2 cellular contexts compared by ENCODE assay signal in genomic region chr14:23929822-23930294, GRCh38.
TF ChIP-seq lines count a peak whose summit lies in the region.

No MANE protein-coding gene starts in this region.

TF ChIP-seq in GM23338, 12 proteins besides CTCF, POLR2A, EP300 and RAD21:
- no peak for TF ChIP-seq ZNF331 (CRISPR knock-in tag; IDR thresholded peaks at IDR 0.05; ENCODE audit: low read depth)

TF ChIP-seq in HepG2, 621 proteins besides CTCF, POLR2A, EP300 and RAD21 (continues in another document):
- TF ChIP-seq KDM2A (CRISPR knock-in tag; IDR thresholded peaks at IDR 0.05; ENCODE audit: borderline replicate concordance, low read depth) (peak; percentile 74), ZNF501 (CRISPR knock-in tag; IDR thresholded peaks at IDR 0.05) (peak; percentile 48; the same call in 1 of the 2 replicates), TEF (CRISPR knock-in tag; IDR thresholded peaks at IDR 0.05) (0 out of 2 replicates have a peak, but pooled peaks have one; percentile 21), RNF2 (conservative IDR thresholded peaks at IDR 0.05; ENCODE audit: low read depth) (no peak), ZFYVE20 (CRISPR knock-in tag; IDR thresholded peaks at IDR 0.05; ENCODE audit: borderline replicate concordance, low read depth) (no peak), EHMT2 (IDR thresholded peaks at IDR 0.05; ENCODE audit: borderline replicate concordance, low read depth, low read length) (no peak), ZNF703 (CRISPR knock-in tag; IDR thresholded peaks at IDR 0.05; ENCODE audit: borderline replicate concordance) (no peak), BCLAF1 (IDR thresholded peaks at IDR 0.05) (no peak), ZNF136 (CRISPR knock-in tag; IDR thresholded peaks at IDR 0.05; ENCODE audit: low read depth) (no peak), CEBPG (CRISPR knock-in tag; IDR thresholded peaks at IDR 0.05) (peak; percentile 52; the same call in 1 of the 2 replicates), ZNF850 (CRISPR knock-in tag; conservative IDR thresholded peaks at IDR 0.05) (no peak), ZNF207 (IDR thresholded peaks at IDR 0.05; ENCODE audit: borderline replicate concordance) (no peak), NFE2L2 (IDR thresholded peaks at IDR 0.05; ENCODE audit: low read length) (0 out of 2 replicates have a peak, but pooled peaks have one; percentile 21), KDM6A (CRISPR knock-in tag; IDR thresholded peaks at IDR 0.05; ENCODE audit: low read depth) (no peak), TRIM24 (CRISPR knock-in tag; IDR thresholded peaks at IDR 0.05) (no peak), KAT8 (CRISPR knock-in tag; IDR thresholded peaks at IDR 0.05) (no peak), ZNF333 (CRISPR knock-in tag; IDR thresholded peaks at IDR 0.05; ENCODE audit: borderline replicate concordance) (no peak), ZNF614 (CRISPR knock-in tag; IDR thresholded peaks at IDR 0.05; ENCODE audit: borderline replicate concordance) (peak; percentile 62; the same call in 1 of the 2 replicates), ZFP36 (IDR thresholded peaks at IDR 0.05; ENCODE audit: borderline replicate concordance, low read depth, low read length, partially characterized antibody) (no peak), ATF7-NPFF (CRISPR knock-in tag; IDR thresholded peaks at IDR 0.05; ENCODE audit: low read depth) (no peak), MED1 (CRISPR knock-in tag; IDR thresholded peaks at IDR 0.05) (peak; percentile 24; the same call in 1 of the 2 replicates), ZNF567 (CRISPR knock-in tag; IDR thresholded peaks at IDR 0.05; ENCODE audit: borderline replicate concordance) (0 out of 2 replicates have a peak, but pooled peaks have one; percentile 49), HNF4G (IDR thresholded peaks at IDR 0.05; ENCODE audit: borderline replicate concordance, low read depth, low read length) (no peak), HNF4G (CRISPR knock-in tag; IDR thresholded peaks at IDR 0.05; ENCODE audit: borderline replicate concordance, low read depth) (no peak), DR1 (CRISPR knock-in tag; IDR thresholded peaks at IDR 0.05) (no peak), CBX2 (IDR thresholded peaks at IDR 0.05; ENCODE audit: low read depth, low read length) (no peak), CBX2 (CRISPR knock-in tag; IDR thresholded peaks at IDR 0.05; ENCODE audit: low read depth) (no peak), ZSCAN31 (CRISPR knock-in tag; IDR thresholded peaks at IDR 0.05; ENCODE audit: low read depth) (no peak), SP5 (CRISPR knock-in tag; IDR thresholded peaks at IDR 0.05; ENCODE audit: borderline replicate concordance, low read depth) (peak; percentile 21; the same call in 1 of the 2 replicates), ZFP82 (CRISPR knock-in tag; IDR thresholded peaks at IDR 0.05; ENCODE audit: borderline replicate concordance) (no peak), ZNF761 (CRISPR knock-in tag; conservative IDR thresholded peaks at IDR 0.05) (no peak), THYN1 (CRISPR knock-in tag; IDR thresholded peaks at IDR 0.05; ENCODE audit: borderline replicate concordance, low read depth) (no peak), DNMT3B (CRISPR knock-in tag; conservative IDR thresholded peaks at IDR 0.05) (peak; percentile 78), SMARCC2 (IDR thresholded peaks at IDR 0.05) (no peak), GTF2F1 (IDR thresholded peaks at IDR 0.05; ENCODE audit: low read length) (no peak; the same call in 1 of the 2 replicates), ZFP62 (CRISPR knock-in tag; IDR thresholded peaks at IDR 0.05) (no peak), ZSCAN5A (CRISPR knock-in tag; IDR thresholded peaks at IDR 0.05; ENCODE audit: borderline replicate concordance) (no peak), ZNF280B (CRISPR knock-in tag; IDR thresholded peaks at IDR 0.05; ENCODE audit: borderline replicate concordance) (no peak), CBFB (CRISPR knock-in tag; IDR thresholded peaks at IDR 0.05) (no peak), PAF1 (CRISPR knock-in tag; IDR thresholded peaks at IDR 0.05) (no peak)
- TF ChIP-seq, protein P1, sequence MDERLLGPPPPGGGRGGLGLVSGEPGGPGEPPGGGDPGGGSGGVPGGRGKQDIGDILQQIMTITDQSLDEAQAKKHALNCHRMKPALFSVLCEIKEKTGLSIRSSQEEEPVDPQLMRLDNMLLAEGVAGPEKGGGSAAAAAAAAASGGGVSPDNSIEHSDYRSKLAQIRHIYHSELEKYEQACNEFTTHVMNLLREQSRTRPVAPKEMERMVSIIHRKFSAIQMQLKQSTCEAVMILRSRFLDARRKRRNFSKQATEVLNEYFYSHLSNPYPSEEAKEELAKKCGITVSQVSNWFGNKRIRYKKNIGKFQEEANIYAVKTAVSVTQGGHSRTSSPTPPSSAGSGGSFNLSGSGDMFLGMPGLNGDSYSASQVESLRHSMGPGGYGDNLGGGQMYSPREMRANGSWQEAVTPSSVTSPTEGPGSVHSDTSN (CRISPR knock-in tag; IDR thresholded peaks at IDR 0.05), result no peak
- TF ChIP-seq, protein P2, sequence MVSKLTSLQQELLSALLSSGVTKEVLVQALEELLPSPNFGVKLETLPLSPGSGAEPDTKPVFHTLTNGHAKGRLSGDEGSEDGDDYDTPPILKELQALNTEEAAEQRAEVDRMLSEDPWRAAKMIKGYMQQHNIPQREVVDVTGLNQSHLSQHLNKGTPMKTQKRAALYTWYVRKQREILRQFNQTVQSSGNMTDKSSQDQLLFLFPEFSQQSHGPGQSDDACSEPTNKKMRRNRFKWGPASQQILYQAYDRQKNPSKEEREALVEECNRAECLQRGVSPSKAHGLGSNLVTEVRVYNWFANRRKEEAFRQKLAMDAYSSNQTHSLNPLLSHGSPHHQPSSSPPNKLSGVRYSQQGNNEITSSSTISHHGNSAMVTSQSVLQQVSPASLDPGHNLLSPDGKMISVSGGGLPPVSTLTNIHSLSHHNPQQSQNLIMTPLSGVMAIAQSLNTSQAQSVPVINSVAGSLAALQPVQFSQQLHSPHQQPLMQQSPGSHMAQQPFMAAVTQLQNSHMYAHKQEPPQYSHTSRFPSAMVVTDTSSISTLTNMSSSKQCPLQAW (CRISPR knock-in tag; IDR thresholded peaks at IDR 0.05), result no peak
- TF ChIP-seq, protein P3, sequence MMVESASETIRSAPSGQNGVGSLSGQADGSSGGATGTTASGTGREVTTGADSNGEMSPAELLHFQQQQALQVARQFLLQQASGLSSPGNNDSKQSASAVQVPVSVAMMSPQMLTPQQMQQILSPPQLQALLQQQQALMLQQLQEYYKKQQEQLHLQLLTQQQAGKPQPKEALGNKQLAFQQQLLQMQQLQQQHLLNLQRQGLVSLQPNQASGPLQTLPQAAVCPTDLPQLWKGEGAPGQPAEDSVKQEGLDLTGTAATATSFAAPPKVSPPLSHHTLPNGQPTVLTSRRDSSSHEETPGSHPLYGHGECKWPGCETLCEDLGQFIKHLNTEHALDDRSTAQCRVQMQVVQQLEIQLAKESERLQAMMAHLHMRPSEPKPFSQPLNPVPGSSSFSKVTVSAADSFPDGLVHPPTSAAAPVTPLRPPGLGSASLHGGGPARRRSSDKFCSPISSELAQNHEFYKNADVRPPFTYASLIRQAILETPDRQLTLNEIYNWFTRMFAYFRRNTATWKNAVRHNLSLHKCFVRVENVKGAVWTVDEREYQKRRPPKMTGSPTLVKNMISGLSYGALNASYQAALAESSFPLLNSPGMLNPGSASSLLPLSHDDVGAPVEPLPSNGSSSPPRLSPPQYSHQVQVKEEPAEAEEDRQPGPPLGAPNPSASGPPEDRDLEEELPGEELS (CRISPR knock-in tag; IDR thresholded peaks at IDR 0.05), result 0 out of 2 replicates have a peak, but pooled peaks have one; percentile 41
- TF ChIP-seq, protein P4, sequence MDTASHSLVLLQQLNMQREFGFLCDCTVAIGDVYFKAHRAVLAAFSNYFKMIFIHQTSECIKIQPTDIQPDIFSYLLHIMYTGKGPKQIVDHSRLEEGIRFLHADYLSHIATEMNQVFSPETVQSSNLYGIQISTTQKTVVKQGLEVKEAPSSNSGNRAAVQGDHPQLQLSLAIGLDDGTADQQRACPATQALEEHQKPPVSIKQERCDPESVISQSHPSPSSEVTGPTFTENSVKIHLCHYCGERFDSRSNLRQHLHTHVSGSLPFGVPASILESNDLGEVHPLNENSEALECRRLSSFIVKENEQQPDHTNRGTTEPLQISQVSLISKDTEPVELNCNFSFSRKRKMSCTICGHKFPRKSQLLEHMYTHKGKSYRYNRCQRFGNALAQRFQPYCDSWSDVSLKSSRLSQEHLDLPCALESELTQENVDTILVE (CRISPR knock-in tag; IDR thresholded peaks at IDR 0.05), result 0 out of 2 replicates have a peak, but pooled peaks have one; percentile 33
- TF ChIP-seq, protein P5, sequence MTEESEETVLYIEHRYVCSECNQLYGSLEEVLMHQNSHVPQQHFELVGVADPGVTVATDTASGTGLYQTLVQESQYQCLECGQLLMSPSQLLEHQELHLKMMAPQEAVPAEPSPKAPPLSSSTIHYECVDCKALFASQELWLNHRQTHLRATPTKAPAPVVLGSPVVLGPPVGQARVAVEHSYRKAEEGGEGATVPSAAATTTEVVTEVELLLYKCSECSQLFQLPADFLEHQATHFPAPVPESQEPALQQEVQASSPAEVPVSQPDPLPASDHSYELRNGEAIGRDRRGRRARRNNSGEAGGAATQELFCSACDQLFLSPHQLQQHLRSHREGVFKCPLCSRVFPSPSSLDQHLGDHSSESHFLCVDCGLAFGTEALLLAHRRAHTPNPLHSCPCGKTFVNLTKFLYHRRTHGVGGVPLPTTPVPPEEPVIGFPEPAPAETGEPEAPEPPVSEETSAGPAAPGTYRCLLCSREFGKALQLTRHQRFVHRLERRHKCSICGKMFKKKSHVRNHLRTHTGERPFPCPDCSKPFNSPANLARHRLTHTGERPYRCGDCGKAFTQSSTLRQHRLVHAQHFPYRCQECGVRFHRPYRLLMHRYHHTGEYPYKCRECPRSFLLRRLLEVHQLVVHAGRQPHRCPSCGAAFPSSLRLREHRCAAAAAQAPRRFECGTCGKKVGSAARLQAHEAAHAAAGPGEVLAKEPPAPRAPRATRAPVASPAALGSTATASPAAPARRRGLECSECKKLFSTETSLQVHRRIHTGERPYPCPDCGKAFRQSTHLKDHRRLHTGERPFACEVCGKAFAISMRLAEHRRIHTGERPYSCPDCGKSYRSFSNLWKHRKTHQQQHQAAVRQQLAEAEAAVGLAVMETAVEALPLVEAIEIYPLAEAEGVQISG (CRISPR knock-in tag; IDR thresholded peaks at IDR 0.05), result peak; percentile 70; the same call in 1 of the 2 replicates
- TF ChIP-seq, protein P6, sequence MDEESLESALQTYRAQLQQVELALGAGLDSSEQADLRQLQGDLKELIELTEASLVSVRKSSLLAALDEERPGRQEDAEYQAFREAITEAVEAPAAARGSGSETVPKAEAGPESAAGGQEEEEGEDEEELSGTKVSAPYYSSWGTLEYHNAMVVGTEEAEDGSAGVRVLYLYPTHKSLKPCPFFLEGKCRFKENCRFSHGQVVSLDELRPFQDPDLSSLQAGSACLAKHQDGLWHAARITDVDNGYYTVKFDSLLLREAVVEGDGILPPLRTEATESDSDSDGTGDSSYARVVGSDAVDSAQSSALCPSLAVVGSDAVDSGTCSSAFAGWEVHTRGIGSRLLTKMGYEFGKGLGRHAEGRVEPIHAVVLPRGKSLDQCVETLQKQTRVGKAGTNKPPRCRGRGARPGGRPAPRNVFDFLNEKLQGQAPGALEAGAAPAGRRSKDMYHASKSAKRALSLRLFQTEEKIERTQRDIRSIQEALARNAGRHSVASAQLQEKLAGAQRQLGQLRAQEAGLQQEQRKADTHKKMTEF (CRISPR knock-in tag; IDR thresholded peaks at IDR 0.05), result peak; percentile 58; the same call in 1 of the 2 replicates
